In genomic region chr6:34756513-34756856, GRCh38 we compare ENCODE assay signal across 8 cellular contexts. TPM values are rescaled to one million over a fixed set of nuclear protein-coding genes. Genes with fewer than 3 reads are reported as not detected.
DNase-seq lines count a peak whose midpoint lies in the region; FAIRE-seq and TF ChIP-seq lines count a peak whose summit lies in the region.
"Not testable (repeated sequence)": the region's sequence is repeated elsewhere in the genome, so short reads cannot be mapped to it uniquely, and the experiment has no call there.

No MANE protein-coding gene starts in this region.

- POLR2A ChIA-PET in AG04449 (lab: Yijun Ruan, JAX): interaction anchor here (0.7 to 1.5 kb wide), 2 partner anchors 11 to 1596 kb away, joined by 3 to 6 read pairs; no protein-coding TSS in a partner anchor
- POLR2A ChIA-PET in RWPE1 (lab: Yijun Ruan, JAX; ENCODE audit: low non-redundant PET): not testable (repeated sequence)

- not testable (repeated sequence) for DNase-seq in AG04449 (ENCODE audit: low read depth, low spot score); RWPE1 (ENCODE audit: low spot score); endodermal cell; lower leg skin (ENCODE audit: low spot score in 2 of 2)
- peak; percentile 34 for DNase-seq in NCI-H1092 (lab: John Stamatoyannopoulos, UW)
- peak; percentile 33 for DNase-seq in activated T-cell treated with anti-CD3 and anti-CD28 coated beads for 48 hours (ENCODE audit: low read depth)
- DNase-seq in small intestine: peak; percentile 53

- not testable (repeated sequence) for H3K4me1 Mint-ChIP-seq in endodermal cell

- not testable (repeated sequence) for H3K27me3 ChIP-seq in endodermal cell (ENCODE audit: control insufficient read depth, insufficient read depth, low read length, poor library complexity, severe bottlenecking); small intestine (ENCODE audit: control insufficient read depth in 2 of 2, insufficient read depth in 2 of 2, low read length in 2 of 2)

- not testable (repeated sequence) for H3K4me3 Mint-ChIP-seq in endodermal cell

- not testable (repeated sequence) for H3K36me3 Mint-ChIP-seq in endodermal cell (ENCODE audit: low read depth)

- TF ChIP-seq CTCF in AG04449 (IDR thresholded peaks at IDR 0.05; ENCODE audit: insufficient read depth, low read length, missing control alignments) (peak; percentile 12), RWPE1 (conservative IDR thresholded peaks at IDR 0.05; ENCODE audit: low read depth) (peak; percentile 47; the same call in 1 of the 2 replicates), endodermal cell (conservative IDR thresholded peaks at IDR 0.05) (peak; percentile 69)
- TF ChIP-seq CTCF in lower leg skin (IDR thresholded peaks at IDR 0.05): not testable (repeated sequence)

- WGBS in endodermal cell (ENCODE audit: insufficient coverage in 1 of 2, insufficient read length in 1 of 2), 2 experiments: 93 to 97% methylated on average over 12 to 17 of the region's 17 CpGs
- WGBS in lower leg skin, 2 donors: 29 to 34% methylated on average over 14 to 16 of the region's 17 CpGs
- WGBS in small intestine, 3 donors: 12 to 29% (median 19%) methylated on average over 17 of the region's 17 CpGs

- H3K9me3 ChIP-seq in endodermal cell (ENCODE audit: control insufficient read depth, low read length); small intestine (ENCODE audit: control insufficient read depth, low read depth): not testable (repeated sequence)

- intact Hi-C loops in lower leg skin (cut with DNase I; ENCODE audit: low total_unique reads): not testable (repeated sequence)

- H3K9me3 Mint-ChIP-seq in endodermal cell: not testable (repeated sequence)

- H3K27me3 Mint-ChIP-seq in endodermal cell (ENCODE audit: insufficient read depth): not testable (repeated sequence)

- not testable (repeated sequence) for H3K4me1 ChIP-seq in endodermal cell (ENCODE audit: control insufficient read depth, insufficient read depth, low read length); small intestine (ENCODE audit: control insufficient read depth in 2 of 2, insufficient read depth in 1 of 2, low read depth in 1 of 2, low read length in 1 of 2)

- H3K36me3 ChIP-seq in endodermal cell (ENCODE audit: control insufficient read depth, insufficient read depth, low read length); small intestine (ENCODE audit: control insufficient read depth in 2 of 2, insufficient read depth in 2 of 2, low read length in 2 of 2): not testable (repeated sequence)

- H3K4me3 ChIP-seq in AG04449 (ENCODE audit: low read depth, low read length) (peak overlapping the region; percentile 64), endodermal cell (ENCODE audit: low read length) (peak overlapping the region; percentile 100), lower leg skin (ENCODE audit: low read depth, poor library complexity, severe bottlenecking) (peak overlapping the region; percentile 79), small intestine (ENCODE audit: low read depth in 1 of 2, low read length in 2 of 2) (peak overlapping the region; percentile 69 to 72)

- TF ChIP-seq POLR2A in GM15510 (IDR thresholded peaks at IDR 0.05; ENCODE audit: borderline replicate concordance, extremely low read depth, insufficient read length): peak; percentile 22
- TF ChIP-seq POLR2A in lower leg skin (IDR thresholded peaks at IDR 0.05): not testable (repeated sequence)

- H3K27ac ChIP-seq in RWPE1 (peak overlapping the region; percentile 96), small intestine (ENCODE audit: low read depth in 1 of 2, low read length in 1 of 2) (peak overlapping the region; percentile 81 to 99)
- H3K27ac ChIP-seq in endodermal cell (ENCODE audit: low read depth, low read length): not testable (repeated sequence)

- CTCF ChIA-PET in AG04449 (lab: Yijun Ruan, JAX) (interaction anchor here (0.6 kb wide), 1 partner anchor 47 kb away, joined by 3 read pairs; no protein-coding TSS in a partner anchor), RWPE1 (lab: Yijun Ruan, JAX) (interaction anchor here (0.6 to 1.3 kb wide), 3 partner anchors 53 to 356 kb away, joined by 3 read pairs; no protein-coding TSS in a partner anchor)

- H3K9ac ChIP-seq in endodermal cell (ENCODE audit: extremely low read depth, low read length, poor library complexity, severe bottlenecking): peak overlapping the region; percentile 96

- H3K27ac Mint-ChIP-seq in endodermal cell: not testable (repeated sequence)

- not testable (repeated sequence) for FAIRE-seq in small intestine (lab: Jason Lieb, UNC)

RNA-seq across cellular contexts. Expression of gene SNRPC, which starts 0.8 kb away (rescaled TPM):
- total RNA-seq in endodermal cell: 100 to 1,000 TPM; 150 to 159 TPM
- 237 TPM for polyA plus RNA-seq in endodermal cell (2013, experiment 1 of 2)
- 240 TPM for polyA plus RNA-seq in endodermal cell (2013, experiment 2 of 2)
- total RNA-seq in lower leg skin: 10 to 100 TPM; 38.4 to 51.0 (median 43.9) TPM
- 100 to 1,000 TPM; 145 to 163 (median 151) TPM for polyA plus RNA-seq in small intestine

RNA-seq across cellular contexts. Expression of gene BLTP3A, which starts 35.4 kb away (rescaled TPM):
- total RNA-seq in endodermal cell (10 to 100 TPM; 18.6 to 22.5 TPM), lower leg skin (1 to 10 TPM; 5.6 to 9.0 (median 7.4) TPM)
- 12.5 TPM for polyA plus RNA-seq in endodermal cell (2013, experiment 1 of 2)
- polyA plus RNA-seq in endodermal cell (2013, experiment 2 of 2): 11.3 TPM
- polyA plus RNA-seq in small intestine: 1 to 10 TPM; 1.3 to 4.9 (median 1.6) TPM

RNA-seq across cellular contexts. Expression of gene ILRUN, which starts 59.9 kb away (rescaled TPM):
- total RNA-seq in endodermal cell (10 to 100 TPM; 73.0 to 90.5 TPM), lower leg skin (10 to 100 TPM; 60.2 to 65.4 (median 62.9) TPM)
- 38.0 TPM for polyA plus RNA-seq in endodermal cell (2013, experiment 1 of 2)
- 36.6 TPM for polyA plus RNA-seq in endodermal cell (2013, experiment 2 of 2)
- 10 to 100 TPM; 44.3 to 53.5 (median 44.5) TPM for polyA plus RNA-seq in small intestine
